15 cellular contexts compared by ENCODE assay signal in genomic region chr3:169528289-169528688, GRCh38.
DNase-seq lines count a peak whose midpoint lies in the region; ATAC-seq and TF ChIP-seq lines count a peak whose summit lies in the region.
"Had no signal": no experiment of that assay in that cellular context is flagged by ENCODE, and none has a peak within 500 bp of the region (broad histone marks: within the 10 kb centered on the region; RNA-seq: fewer than 3 reads in every experiment).

No MANE protein-coding gene starts in this region.

- H3K9ac ChIP-seq in neural progenitor cell, result no peak overlapping the region

- no peaks in the 10 kb centered on the region for H3F3A ChIP-seq in neural progenitor cell (ENCODE audit: low read depth)

- H3K4me1 ChIP-seq in vagina, result no peaks in the 10 kb centered on the region
- H3K4me1 ChIP-seq in neural progenitor cell, result peaks cover 29% of the 10 kb centered on the region
- H3K4me1 ChIP-seq: A549 had no signal

- peak overlapping the region; percentile 73 for H3K27ac Mint-ChIP-seq in chondrocyte (ENCODE audit: unreplicated experiment)
- H3K27ac Mint-ChIP-seq in neural progenitor cell, result no peak overlapping the region

- intact Hi-C loops in vagina (cut with DNase I), result no loop called here

- no peaks in the 10 kb centered on the region for H3K9me3 Mint-ChIP-seq in chondrocyte (ENCODE audit: low read depth)
- no peaks in the 10 kb centered on the region for H3K9me3 Mint-ChIP-seq in neural progenitor cell

- H3K4me1 Mint-ChIP-seq in chondrocyte (ENCODE audit: low read depth) (peaks cover 33% of the 10 kb centered on the region), neural progenitor cell (peaks cover 11% of the 10 kb centered on the region)

- DNase-seq in EH (ENCODE audit: low read depth), result peak; percentile 3
- peak; percentile 26 for DNase-seq in M059J (ENCODE audit: low read depth)
- no peak for DNase-seq in chondrocyte (ENCODE audit: low spot score)
- peak; percentile 13 for DNase-seq in myocyte (ENCODE audit: low read depth)
- DNase-seq in vagina (ENCODE audit: extremely low spot score in 2 of 2), result no peak
- DNase-seq in activated T-cell treated with anti-CD3 and anti-CD28 coated beads for 4 hours, result no peak
- no peak for DNase-seq in neural progenitor cell (ENCODE audit: low spot score)
- DNase-seq: Calu3, DMS79 treated with DMSO at 0.1 percent for 48 hours, Karpas-422, NCI-H1930, NCI-H510A treated with DMSO at 0.1 percent for 48 hours, SIG-M5 had no signal

- H3K36me3 ChIP-seq in vagina (no peaks in the 10 kb centered on the region), neural progenitor cell (no peaks in the 10 kb centered on the region)

- H3K4me3 Mint-ChIP-seq in chondrocyte (ENCODE audit: unreplicated experiment) (no peak overlapping the region), neural progenitor cell (no peak overlapping the region)

- no peak overlapping the region for H3K4me2 ChIP-seq in neural progenitor cell
- H3K4me2 ChIP-seq: A549 had no signal

- H3K27me3 Mint-ChIP-seq in chondrocyte (ENCODE audit: low read depth), result no peaks in the 10 kb centered on the region
- no peaks in the 10 kb centered on the region for H3K27me3 Mint-ChIP-seq in neural progenitor cell (ENCODE audit: insufficient read depth, low read depth)

- H3K27ac ChIP-seq in vagina, result no peak overlapping the region
- no peak overlapping the region for H3K27ac ChIP-seq in neural progenitor cell
- H3K27ac ChIP-seq: A549 had no signal

- TF ChIP-seq CTCF in chondrocyte (IDR thresholded peaks at IDR 0.05) (no peak), vagina (IDR thresholded peaks at IDR 0.05) (no peak), neural progenitor cell (IDR thresholded peaks at IDR 0.05) (no peak)

- H2AFZ ChIP-seq in neural progenitor cell (replicated peaks), result no peak overlapping the region

- no peaks in the 10 kb centered on the region for H3K9me3 ChIP-seq in vagina
- H3K9me3 ChIP-seq in neural progenitor cell (ENCODE audit: low read depth), result no peaks in the 10 kb centered on the region
- H3K9me3 ChIP-seq: A549 had no signal

- ATAC-seq in HG02678 (IDR thresholded peaks at IDR 0.05; ENCODE audit: unreplicated experiment), result no peak
- ATAC-seq: A549 had no signal

- H3K36me3 Mint-ChIP-seq in chondrocyte (ENCODE audit: low read depth), result no peaks in the 10 kb centered on the region
- H3K36me3 Mint-ChIP-seq in neural progenitor cell, result no peaks in the 10 kb centered on the region

- TF ChIP-seq POLR2A in vagina (IDR thresholded peaks at IDR 0.05), result no peak

- no peaks in the 10 kb centered on the region for H3K79me2 ChIP-seq in neural progenitor cell (ENCODE audit: low read depth)

- H3K4me3 ChIP-seq in vagina (no peak overlapping the region), neural progenitor cell (no peak overlapping the region)
- H3K4me3 ChIP-seq: A549 had no signal

- H3K27me3 ChIP-seq in vagina, result no peaks in the 10 kb centered on the region
- no peaks in the 10 kb centered on the region for H3K27me3 ChIP-seq in neural progenitor cell

- H4K20me1 ChIP-seq in neural progenitor cell (ENCODE audit: low read depth), result no peaks in the 10 kb centered on the region

Comparison
In these comparisons a context has a peak if more than half of its experiments do, and no peak if none do; other contexts are left out.
1. DNase-seq: peak in EH (single experiment), M059J (single experiment) and myocyte (single experiment); none in chondrocyte (single experiment), vagina (0 of 2), activated T-cell treated with anti-CD3 and anti-CD28 coated beads for 4 hours (single experiment) and neural progenitor cell (single experiment).